ENCODE assay signal across 8 cellular contexts in the genomic region with DNA sequence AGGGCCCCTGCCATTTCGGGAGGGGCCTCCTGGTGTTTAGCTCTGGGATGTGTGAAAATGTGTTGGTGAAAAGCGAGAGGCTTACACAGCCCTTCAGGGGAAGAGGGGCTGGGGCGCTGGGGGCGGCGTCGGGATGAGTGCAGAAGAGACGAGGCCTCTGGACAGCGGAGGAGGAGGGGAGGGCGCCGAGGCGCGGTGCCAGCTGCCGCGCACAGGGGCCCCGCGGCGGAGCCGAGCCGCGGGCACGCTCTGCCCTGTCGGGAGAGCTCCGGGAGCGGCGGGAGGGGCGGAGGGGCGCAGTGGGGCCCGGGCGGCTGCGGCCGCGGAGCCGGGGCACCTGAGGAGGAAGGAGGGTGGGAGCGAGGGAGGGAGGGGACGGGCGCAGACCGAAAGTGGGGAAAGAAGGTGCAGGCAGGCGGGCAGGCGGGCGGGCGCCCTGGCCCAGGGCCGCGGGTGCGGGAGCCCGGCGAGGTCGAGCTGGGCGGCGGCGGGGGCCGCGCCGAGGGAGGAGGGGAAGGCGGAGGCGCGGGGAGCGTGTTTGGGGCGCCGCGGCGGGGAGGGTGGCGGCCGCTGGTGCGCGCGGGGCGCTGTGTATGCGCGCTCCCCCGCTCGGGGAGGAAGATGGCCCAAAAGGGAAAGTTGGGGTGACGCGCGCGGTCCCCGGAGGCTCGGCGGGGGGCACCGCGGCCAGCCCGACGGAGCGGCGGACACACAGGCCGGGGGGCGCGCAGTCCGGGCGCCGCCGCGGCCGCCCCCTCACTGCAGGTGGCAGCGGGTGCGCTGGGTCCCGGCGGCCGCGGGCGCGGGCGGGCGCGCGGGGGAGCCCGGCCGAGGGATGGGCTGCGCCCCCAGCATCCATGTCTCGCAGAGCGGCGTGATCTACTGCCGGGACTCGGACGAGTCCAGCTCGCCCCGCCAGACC. TPM values are rescaled to one million over a fixed set of nuclear protein-coding genes. Genes with fewer than 3 reads are reported as not detected.
DNase-seq lines count a peak whose midpoint lies in the region; ATAC-seq and TF ChIP-seq lines count a peak whose summit lies in the region.

A gene with protein sequence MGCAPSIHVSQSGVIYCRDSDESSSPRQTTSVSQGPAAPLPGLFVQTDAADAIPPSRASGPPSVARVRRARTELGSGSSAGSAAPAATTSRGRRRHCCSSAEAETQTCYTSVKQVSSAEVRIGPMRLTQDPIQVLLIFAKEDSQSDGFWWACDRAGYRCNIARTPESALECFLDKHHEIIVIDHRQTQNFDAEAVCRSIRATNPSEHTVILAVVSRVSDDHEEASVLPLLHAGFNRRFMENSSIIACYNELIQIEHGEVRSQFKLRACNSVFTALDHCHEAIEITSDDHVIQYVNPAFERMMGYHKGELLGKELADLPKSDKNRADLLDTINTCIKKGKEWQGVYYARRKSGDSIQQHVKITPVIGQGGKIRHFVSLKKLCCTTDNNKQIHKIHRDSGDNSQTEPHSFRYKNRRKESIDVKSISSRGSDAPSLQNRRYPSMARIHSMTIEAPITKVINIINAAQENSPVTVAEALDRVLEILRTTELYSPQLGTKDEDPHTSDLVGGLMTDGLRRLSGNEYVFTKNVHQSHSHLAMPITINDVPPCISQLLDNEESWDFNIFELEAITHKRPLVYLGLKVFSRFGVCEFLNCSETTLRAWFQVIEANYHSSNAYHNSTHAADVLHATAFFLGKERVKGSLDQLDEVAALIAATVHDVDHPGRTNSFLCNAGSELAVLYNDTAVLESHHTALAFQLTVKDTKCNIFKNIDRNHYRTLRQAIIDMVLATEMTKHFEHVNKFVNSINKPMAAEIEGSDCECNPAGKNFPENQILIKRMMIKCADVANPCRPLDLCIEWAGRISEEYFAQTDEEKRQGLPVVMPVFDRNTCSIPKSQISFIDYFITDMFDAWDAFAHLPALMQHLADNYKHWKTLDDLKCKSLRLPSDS (plus strand): TSS at position 590 of the 922 bp plus-strand sequence. CDS start 246 bp downstream, at position 836.

- peaks cover 8% of the 10 kb centered on the region for H3K36me3 Mint-ChIP-seq in dendritic cell treated with granulocyte-macrophage colony-stimulating factor and Interleukin-4, amounts not matched to agents 40 ng/mL and 50 ng/mL, for 4 days (ENCODE audit: low read depth)

- H3K4me1 Mint-ChIP-seq in dendritic cell treated with granulocyte-macrophage colony-stimulating factor and Interleukin-4, amounts not matched to agents 40 ng/mL and 50 ng/mL, for 4 days (ENCODE audit: low read depth), result peaks cover 19% of the 10 kb centered on the region

- H3F3A ChIP-seq in MM.1S (ENCODE audit: insufficient read depth, low read length), result no peaks in the 10 kb centered on the region

- TF ChIP-seq CTCF in MM.1S (IDR thresholded peaks at IDR 0.05; ENCODE audit: low read length) (no peak), mucosa of descending colon (IDR thresholded peaks at IDR 0.05) (no peak), upper lobe of right lung (IDR thresholded peaks at IDR 0.05) (no peak)

- no peak within 1 kb of the TSS for H3K27ac ChIP-seq in MM.1S (ENCODE audit: low read length)
- H3K27ac ChIP-seq in upper lobe of right lung, result no peak within 1 kb of the TSS

- H3K9ac ChIP-seq in MM.1S (ENCODE audit: low read length), result no peak within 1 kb of the TSS

- H3K9me3 Mint-ChIP-seq in dendritic cell treated with granulocyte-macrophage colony-stimulating factor and Interleukin-4, amounts not matched to agents 40 ng/mL and 50 ng/mL, for 4 days, result no peaks in the 10 kb centered on the region

- H3K79me2 ChIP-seq in MM.1S (ENCODE audit: low read length), result no peaks in the 10 kb centered on the region

- peaks cover 45% of the 10 kb centered on the region for H3K27me3 Mint-ChIP-seq in dendritic cell treated with granulocyte-macrophage colony-stimulating factor and Interleukin-4, amounts not matched to agents 40 ng/mL and 50 ng/mL, for 4 days

- H3K36me3 ChIP-seq in MM.1S (replicated peaks; ENCODE audit: insufficient read depth, low read length), result no peaks in the 10 kb centered on the region
- no peaks in the 10 kb centered on the region for H3K36me3 ChIP-seq in mucosa of descending colon (ENCODE audit: low read depth)
- H3K36me3 ChIP-seq in upper lobe of right lung, result no peaks in the 10 kb centered on the region

- H3K4me3 Mint-ChIP-seq in dendritic cell treated with granulocyte-macrophage colony-stimulating factor and Interleukin-4, amounts not matched to agents 40 ng/mL and 50 ng/mL, for 4 days, result peak within 1 kb of the TSS; percentile 78

- H3K27ac Mint-ChIP-seq in dendritic cell treated with granulocyte-macrophage colony-stimulating factor and Interleukin-4, amounts not matched to agents 40 ng/mL and 50 ng/mL, for 4 days, result no peak within 1 kb of the TSS

- H3K4me1 ChIP-seq in MM.1S (ENCODE audit: low read length), result no peaks in the 10 kb centered on the region
- peaks cover 7% of the 10 kb centered on the region for H3K4me1 ChIP-seq in mucosa of descending colon (ENCODE audit: low read depth)
- peaks cover 8% of the 10 kb centered on the region for H3K4me1 ChIP-seq in upper lobe of right lung

- H3K9me3 ChIP-seq in MM.1S (replicated peaks; ENCODE audit: insufficient read depth, low read length), result no peaks in the 10 kb centered on the region
- no peaks in the 10 kb centered on the region for H3K9me3 ChIP-seq in mucosa of descending colon
- H3K9me3 ChIP-seq in upper lobe of right lung, result no peaks in the 10 kb centered on the region

- H3K4me3 ChIP-seq in MM.1S (ENCODE audit: low read length) (peak within 1 kb of the TSS; percentile 31; the same call in 1 of the 2 replicates), mucosa of descending colon (no peak within 1 kb of the TSS), upper lobe of right lung (peak within 1 kb of the TSS; percentile 46)

- H4K20me1 ChIP-seq in MM.1S (ENCODE audit: insufficient read depth, low read length), result no peaks in the 10 kb centered on the region

- H2AFZ ChIP-seq in MM.1S (ENCODE audit: low read length), result no peak within 1 kb of the TSS

- no peaks in the 10 kb centered on the region for H3K9me2 ChIP-seq in MM.1S (replicated peaks; ENCODE audit: insufficient read depth, low read length)

- peak within 1 kb of the TSS; percentile 48; the same call in 1 of the 2 replicates for H3K4me2 ChIP-seq in MM.1S (ENCODE audit: low read depth, low read length)

- peak; percentile 17 for DNase-seq in CD1c-positive myeloid dendritic cell (ENCODE audit: extremely low spot score)
- DNase-seq in MM.1S, result no peak
- DNase-seq in mucosa of descending colon, result no peak
- peak; percentile 64 for DNase-seq in upper lobe of right lung
- no peak for DNase-seq in stimulated activated CD4-positive, alpha-beta T cell treated with anti-CD3 and anti-CD28 coated beads, Interleukin-4, amount 100 ng/mL, for 24 hours
- no peak for DNase-seq in SKM-1 (lab: John Stamatoyannopoulos, UW; ENCODE audit: unreplicated experiment)

- intact Hi-C loops in dendritic cell treated with granulocyte-macrophage colony-stimulating factor and Interleukin-4, amounts not matched to agents 40 ng/mL and 50 ng/mL, for 4 days (cut with micrococcal nuclease), result no loop called here
- intact Hi-C loops in mucosa of descending colon (cut with DNase I, micrococcal nuclease) (no loop called here), upper lobe of right lung (cut with DNase I) (no loop called here)

- H3K27me3 ChIP-seq in MM.1S (replicated peaks; ENCODE audit: insufficient read depth, low read length), result peaks cover 4% of the 10 kb centered on the region; the same call in 1 of the 2 replicates
- H3K27me3 ChIP-seq in upper lobe of right lung, result peaks cover 35% of the 10 kb centered on the region

- ATAC-seq in mucosa of descending colon (peak; percentile 35), upper lobe of right lung (peak; percentile 59), GM21529 (IDR thresholded peaks at IDR 0.05; ENCODE audit: unreplicated experiment) (no peak)

RNA-seq across cellular contexts. Expression of the gene that starts here (rescaled TPM):
- total RNA-seq in mucosa of descending colon, result 1 to 10 TPM in 1 of 3 donors, under 1 TPM in 2; 0.52 to 6.9 (median 0.70) TPM
- total RNA-seq in upper lobe of right lung, result 4.9 TPM

Comparison
In these comparisons a context has a peak if more than half of its experiments do, and no peak if none do; other contexts are left out.
1. DNase-seq: peak in CD1c-positive myeloid dendritic cell (single experiment) and upper lobe of right lung (single experiment); none in MM.1S (single experiment), mucosa of descending colon (0 of 3), stimulated activated CD4-positive, alpha-beta T cell treated with anti-CD3 and anti-CD28 coated beads, Interleukin-4, amount 100 ng/mL, for 24 hours (single experiment) and SKM-1 (single experiment).